ENCODE assay signal across 1 cellular context in the genomic region with DNA sequence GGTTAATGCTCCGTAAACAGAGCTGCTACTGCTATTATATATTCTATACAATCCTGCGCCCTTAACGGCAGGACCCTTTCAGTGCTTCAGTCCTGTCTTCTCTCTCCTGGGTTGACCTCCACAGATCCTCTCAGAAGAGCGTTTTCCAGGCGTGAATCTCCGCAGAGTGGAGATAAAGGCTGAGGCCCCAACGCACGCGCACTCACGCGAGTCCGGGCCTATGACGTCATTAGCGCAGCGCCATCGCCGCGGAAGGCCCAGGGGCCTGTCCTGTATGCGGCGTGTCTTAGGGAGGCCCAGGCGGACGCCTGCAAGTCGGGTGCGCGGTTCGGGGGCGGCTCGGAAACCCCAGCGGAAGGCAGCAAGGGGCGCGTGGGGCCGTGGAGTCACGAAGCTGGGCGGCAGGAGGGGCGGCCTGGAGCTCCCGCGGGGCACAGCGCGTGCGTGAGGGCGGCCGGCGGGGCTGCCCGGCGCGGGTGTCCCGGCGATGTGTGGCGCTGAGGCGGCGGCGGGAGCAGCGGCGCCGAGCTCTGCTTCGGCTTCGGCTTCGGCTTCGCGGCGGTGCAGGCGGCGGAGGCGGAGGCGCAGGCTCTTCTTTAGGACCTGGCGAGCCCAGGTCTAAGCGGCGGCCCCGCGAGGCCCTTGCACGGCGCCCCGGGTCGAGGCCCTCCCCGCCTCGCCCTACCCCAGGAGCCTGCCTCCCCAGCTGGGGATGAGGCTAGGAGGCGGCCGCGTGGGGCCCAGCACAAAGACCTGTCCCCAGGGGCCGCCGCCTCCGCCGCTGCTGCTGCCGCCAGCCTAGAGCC.
TF ChIP-seq lines count a peak whose summit lies in the region.

MAPKAPK5 (plus strand) TSS at position 479 of the 806 bp plus-strand sequence. CDS start 506 bp downstream, outside the sequence.

TF ChIP-seq in A549, 52 proteins besides CTCF, POLR2A, EP300 and RAD21 (continued from another document):
- TF ChIP-seq, protein P1, sequence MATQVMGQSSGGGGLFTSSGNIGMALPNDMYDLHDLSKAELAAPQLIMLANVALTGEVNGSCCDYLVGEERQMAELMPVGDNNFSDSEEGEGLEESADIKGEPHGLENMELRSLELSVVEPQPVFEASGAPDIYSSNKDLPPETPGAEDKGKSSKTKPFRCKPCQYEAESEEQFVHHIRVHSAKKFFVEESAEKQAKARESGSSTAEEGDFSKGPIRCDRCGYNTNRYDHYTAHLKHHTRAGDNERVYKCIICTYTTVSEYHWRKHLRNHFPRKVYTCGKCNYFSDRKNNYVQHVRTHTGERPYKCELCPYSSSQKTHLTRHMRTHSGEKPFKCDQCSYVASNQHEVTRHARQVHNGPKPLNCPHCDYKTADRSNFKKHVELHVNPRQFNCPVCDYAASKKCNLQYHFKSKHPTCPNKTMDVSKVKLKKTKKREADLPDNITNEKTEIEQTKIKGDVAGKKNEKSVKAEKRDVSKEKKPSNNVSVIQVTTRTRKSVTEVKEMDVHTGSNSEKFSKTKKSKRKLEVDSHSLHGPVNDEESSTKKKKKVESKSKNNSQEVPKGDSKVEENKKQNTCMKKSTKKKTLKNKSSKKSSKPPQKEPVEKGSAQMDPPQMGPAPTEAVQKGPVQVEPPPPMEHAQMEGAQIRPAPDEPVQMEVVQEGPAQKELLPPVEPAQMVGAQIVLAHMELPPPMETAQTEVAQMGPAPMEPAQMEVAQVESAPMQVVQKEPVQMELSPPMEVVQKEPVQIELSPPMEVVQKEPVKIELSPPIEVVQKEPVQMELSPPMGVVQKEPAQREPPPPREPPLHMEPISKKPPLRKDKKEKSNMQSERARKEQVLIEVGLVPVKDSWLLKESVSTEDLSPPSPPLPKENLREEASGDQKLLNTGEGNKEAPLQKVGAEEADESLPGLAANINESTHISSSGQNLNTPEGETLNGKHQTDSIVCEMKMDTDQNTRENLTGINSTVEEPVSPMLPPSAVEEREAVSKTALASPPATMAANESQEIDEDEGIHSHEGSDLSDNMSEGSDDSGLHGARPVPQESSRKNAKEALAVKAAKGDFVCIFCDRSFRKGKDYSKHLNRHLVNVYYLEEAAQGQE (IDR thresholded peaks at IDR 0.05): peak; percentile 53; the same call in 1 of the 2 replicates
- TF ChIP-seq ZSCAN20 (CRISPR knock-in tag; IDR thresholded peaks at IDR 0.05) (no peak), HMGXB4 (CRISPR knock-in tag; IDR thresholded peaks at IDR 0.05; ENCODE audit: borderline replicate concordance) (peak; percentile 30; the same call in 1 of the 2 replicates), PHF8 (IDR thresholded peaks at IDR 0.05; ENCODE audit: borderline replicate concordance, low read depth) (peak; percentile 65), NPAS2 (CRISPR knock-in tag; IDR thresholded peaks at IDR 0.05; ENCODE audit: borderline replicate concordance) (peak; percentile 25; the same call in 1 of the 2 replicates), FOSL2 (IDR thresholded peaks at IDR 0.05) (no peak), FOSL2 (CRISPR knock-in tag; IDR thresholded peaks at IDR 0.05) (peak; percentile 85), RARB (CRISPR knock-in tag; IDR thresholded peaks at IDR 0.05) (no peak), CHD2 (IDR thresholded peaks at IDR 0.05; ENCODE audit: low read length, partially characterized antibody) (peak; percentile 72), RFX5 (IDR thresholded peaks at IDR 0.05) (peak; percentile 79; the same call in 1 of the 2 replicates), CBX2 (IDR thresholded peaks at IDR 0.05; ENCODE audit: borderline replicate concordance, low read depth) (no peak), BHLHE40 (IDR thresholded peaks at IDR 0.05; ENCODE audit: low read depth, low read length) (peak; percentile 86)
TF ChIP-seq in A549: peak in this region for 15.
